ENCODE assay signal across 17 cellular contexts in genomic region chr7:51732066-51732465, GRCh38.
DNase-seq lines count a peak whose midpoint lies in the region; ATAC-seq, FAIRE-seq and TF ChIP-seq lines count a peak whose summit lies in the region.
"Had no signal": no experiment of that assay in that cellular context is flagged by ENCODE, and none has a peak within 500 bp of the region (broad histone marks: within the 10 kb centered on the region; RNA-seq: fewer than 3 reads in every experiment).

No MANE protein-coding gene starts in this region.

- H3K36me3 Mint-ChIP-seq in neural progenitor cell, result no peaks in the 10 kb centered on the region
- H3K36me3 Mint-ChIP-seq in activated T-cell treated with anti-CD3 and anti-CD28 coated beads, Interleukin-2, amount 50 U/mL, for 24 hours (ENCODE audit: low read depth), result no peaks in the 10 kb centered on the region
- H3K36me3 Mint-ChIP-seq: CD4-positive, CD25-positive, alpha-beta regulatory T cell had no signal

- H3K27ac ChIP-seq in H1 (ENCODE audit: low read depth, low read length), result no peak overlapping the region
- H3K27ac ChIP-seq in neural progenitor cell, result no peak overlapping the region

- TF ChIP-seq POLR2A in H1 (IDR thresholded peaks at IDR 0.05; ENCODE audit: control extremely low read depth in 1 of 2, low read depth in 2 of 2, low read length in 2 of 2), result no peak

- no peak overlapping the region for H2BK15ac ChIP-seq in H1 (ENCODE audit: low read length)

- H3K4ac ChIP-seq in H1 (replicated peaks; ENCODE audit: insufficient read length, low read depth, low read length), result no peak overlapping the region

- TF ChIP-seq EP300 in H1 (IDR thresholded peaks at IDR 0.05; ENCODE audit: borderline replicate concordance in 1 of 2, low read depth in 2 of 2, low read length in 2 of 2), result no peak

- no peak overlapping the region for H2AK5ac ChIP-seq in H1 (ENCODE audit: low read depth, low read length)

- no peak overlapping the region for H2BK5ac ChIP-seq in H1 (ENCODE audit: low read depth, low read length)

- H3K36me3 ChIP-seq in H1 (ENCODE audit: control insufficient read depth in 2 of 4, insufficient read depth in 4 of 4, low read length in 3 of 4) (peaks cover 0 to 2% (median 0%) of the 10 kb centered on the region in 4 experiments; a peak in 1 of 8 replicates), neural progenitor cell (no peaks in the 10 kb centered on the region)

- H3K4me3 ChIP-seq in H1 (ENCODE audit: extremely low read depth in 1 of 4, insufficient read depth in 2 of 4, low read depth in 3 of 4, low read length in 4 of 4), result no peak overlapping the region
- no peak overlapping the region for H3K4me3 ChIP-seq in neural progenitor cell

- H2BK12ac ChIP-seq in H1 (ENCODE audit: low read depth, low read length), result no peak overlapping the region

- H3K4me3 Mint-ChIP-seq in neural progenitor cell, result no peak overlapping the region
- no peak overlapping the region for H3K4me3 Mint-ChIP-seq in activated T-cell treated with anti-CD3 and anti-CD28 coated beads, Interleukin-2, amount 50 U/mL, for 24 hours
- H3K4me3 Mint-ChIP-seq: B cell; CD4-positive, CD25-positive, alpha-beta regulatory T cell had no signal

- no peak overlapping the region for H3K23ac ChIP-seq in H1 (ENCODE audit: insufficient read length)

- no peak overlapping the region for H4K91ac ChIP-seq in H1 (replicated peaks; ENCODE audit: insufficient read length, low read length)

- CTCF ChIA-PET in H1 (lab: Charles Lee; ENCODE audit: partially characterized antibody), result interaction anchor here (1.0 to 1.6 kb wide), 4 partner anchors 10 to 521 kb away, joined by 4 to 5 read pairs (median 5); no protein-coding TSS in a partner anchor

- H3K27me3 ChIP-seq in H1 (replicated peaks in 1 of 4; ENCODE audit: control insufficient read depth in 3 of 4, extremely low read depth in 1 of 4, insufficient read depth in 3 of 4, low read length in 3 of 4) (peaks cover 13 to 41% (median 32%) of the 10 kb centered on the region in 4 experiments), neural progenitor cell (no peaks in the 10 kb centered on the region)

- TF ChIP-seq RAD21 in H1 (IDR thresholded peaks at IDR 0.05 in 1 of 2, conservative IDR thresholded peaks at IDR 0.05 in 1 of 2; ENCODE audit: low read depth in 2 of 2, low read length in 2 of 2), result no peak

- peaks cover 13 to 16% of the 10 kb centered on the region in 2 experiments for H3K9me3 ChIP-seq in H1 (ENCODE audit: insufficient read depth in 2 of 2, low read depth in 1 of 2, low read length in 1 of 2)
- H3K9me3 ChIP-seq in neural progenitor cell (ENCODE audit: low read depth), result no peaks in the 10 kb centered on the region
- H3K9me3 ChIP-seq: Caco-2 had no signal

- H3K27me3 Mint-ChIP-seq in neural progenitor cell (ENCODE audit: insufficient read depth, low read depth), result no peaks in the 10 kb centered on the region
- H3K27me3 Mint-ChIP-seq in activated T-cell treated with anti-CD3 and anti-CD28 coated beads, Interleukin-2, amount 50 U/mL, for 24 hours, result no peaks in the 10 kb centered on the region
- H3K27me3 Mint-ChIP-seq: B cell; CD4-positive, CD25-positive, alpha-beta regulatory T cell had no signal

- H3K9me3 Mint-ChIP-seq in neural progenitor cell, result peaks cover 25% of the 10 kb centered on the region
- peaks cover 23% of the 10 kb centered on the region for H3K9me3 Mint-ChIP-seq in activated T-cell treated with anti-CD3 and anti-CD28 coated beads, Interleukin-2, amount 50 U/mL, for 24 hours

- no peak overlapping the region for H3K56ac ChIP-seq in H1 (replicated peaks; ENCODE audit: insufficient read length, low read depth, low read length)

- POLR2A ChIA-PET in H1 (lab: Charles Lee; ENCODE audit: partially characterized antibody), result no interaction called here

- H4K8ac ChIP-seq in H1 (ENCODE audit: extremely low read depth, insufficient read depth, low read length), result no peak overlapping the region

- H3K4me1 ChIP-seq in H1 (replicated peaks in 1 of 4; ENCODE audit: control insufficient read depth in 3 of 4, insufficient read depth in 4 of 4, low read length in 3 of 4) (peaks cover 6 to 13% (median 8%) of the 10 kb centered on the region in 4 experiments; a peak in 6 of 7 replicates), neural progenitor cell (peaks cover 23% of the 10 kb centered on the region)
- H3K4me1 ChIP-seq: Caco-2 had no signal

- H2BK20ac ChIP-seq in H1 (ENCODE audit: low read length), result no peak overlapping the region

- H3K27ac Mint-ChIP-seq in neural progenitor cell, result peak overlapping the region; percentile 51
- no peak overlapping the region for H3K27ac Mint-ChIP-seq in activated T-cell treated with anti-CD3 and anti-CD28 coated beads, Interleukin-2, amount 50 U/mL, for 24 hours
- H3K27ac Mint-ChIP-seq: B cell; CD4-positive, CD25-positive, alpha-beta regulatory T cell had no signal

- no peak overlapping the region for H2BK120ac ChIP-seq in H1 (replicated peaks; ENCODE audit: low read depth, low read length)

- H3K9ac ChIP-seq in H1 (replicated peaks in 1 of 4; ENCODE audit: extremely low read depth in 1 of 4, low read depth in 3 of 4, low read length in 3 of 4), result no peak overlapping the region
- no peak overlapping the region for H3K9ac ChIP-seq in neural progenitor cell

- H4K20me1 ChIP-seq in H1 (replicated peaks in 1 of 2; ENCODE audit: control insufficient read depth in 1 of 2, insufficient read depth in 2 of 2, low read length in 2 of 2) (peaks cover 0 to 3% of the 10 kb centered on the region in 2 experiments), neural progenitor cell (ENCODE audit: low read depth) (no peaks in the 10 kb centered on the region)

- no peak overlapping the region for H2AFZ ChIP-seq in H1 (ENCODE audit: low read length)
- H2AFZ ChIP-seq in neural progenitor cell (replicated peaks), result no peak overlapping the region

- no peaks in the 10 kb centered on the region for H3K79me1 ChIP-seq in H1 (ENCODE audit: low read depth, low read length)

- TF ChIP-seq CTCF in H1 (IDR thresholded peaks at IDR 0.05; ENCODE audit: control extremely low read depth in 1 of 3, insufficient read depth in 1 of 3, low read depth in 1 of 3, low read length in 3 of 3) (no peak), neural progenitor cell (IDR thresholded peaks at IDR 0.05) (no peak)

- H3K18ac ChIP-seq in H1 (ENCODE audit: extremely low read depth, low read length), result no peak overlapping the region; the same call in 1 of the 2 replicates

- peaks cover 6% of the 10 kb centered on the region for H3F3A ChIP-seq in neural progenitor cell (ENCODE audit: low read depth)

- H3K79me2 ChIP-seq in H1 (ENCODE audit: control insufficient read depth in 1 of 2, insufficient read depth in 2 of 2, low read length in 2 of 2), result no peaks in the 10 kb centered on the region
- no peaks in the 10 kb centered on the region for H3K79me2 ChIP-seq in neural progenitor cell (ENCODE audit: low read depth)

- H3K4me2 ChIP-seq in H1 (ENCODE audit: insufficient read depth in 1 of 2, low read depth in 2 of 2, low read length in 2 of 2) (peak overlapping the region in 1 of 2 experiments; percentile 56; a peak in 2 of 4 replicates), neural progenitor cell (peak overlapping the region; percentile 22)

- H4K5ac ChIP-seq in H1 (ENCODE audit: insufficient read length, low read depth, low read length), result no peak overlapping the region

- FAIRE-seq in H1 (lab: Jason Lieb, UNC), result peak; percentile 52

- ATAC-seq in HG02840 (IDR thresholded peaks at IDR 0.05; ENCODE audit: low FRiP score, unreplicated experiment), result no peak
- ATAC-seq: Panc1 had no signal

- 61% methylated on average over 4 of the region's 4 CpGs; no CpG with 5 or more reads in 1 of the 2 experiments for WGBS in H1 (ENCODE audit: extremely low coverage in 1 of 2, insufficient coverage in 1 of 2, insufficient read length in 1 of 2, insufficient replicate concordance in 2 of 2, low coverage in 1 of 2, low lambda C conversion rate in 2 of 2, missing lambda C conversion rate in 1 of 2), 2 experiments

- peak in 37 of 58 donors; percentile 2 to 76 (median 24) for DNase-seq in anterior cingulate cortex (lab: John Stamatoyannopoulos, UW)
- DNase-seq in H1 (ENCODE audit: low read depth in 1 of 2, low spot score in 2 of 2), result no peak
- DNase-seq in neural progenitor cell (ENCODE audit: low spot score), result peak; percentile 36
- no peak for DNase-seq in HuH-7 (ENCODE audit: low spot score)
- no peak for DNase-seq in activated T-cell treated with anti-CD3 and anti-CD28 coated beads, Interleukin-2, amount 50 U/mL, for 24 hours
- no peak for DNase-seq in middle frontal gyrus (ENCODE audit: extremely low spot score, low spot score)
- DNase-seq: Caco-2; CD4-positive, CD25-positive, alpha-beta regulatory T cell; DMS153; KBM-7; NCI-H1436; NCI-H2029; NCI-H510A treated with DMSO at 0.1 percent for 48 hours; NCI-H82 had no signal

- no peak overlapping the region for H3K14ac ChIP-seq in H1 (ENCODE audit: insufficient read length)

- H3K23me2 ChIP-seq in H1 (ENCODE audit: low read depth, low read length), result peaks cover 2% of the 10 kb centered on the region

- peaks cover 28% of the 10 kb centered on the region for H3K4me1 Mint-ChIP-seq in neural progenitor cell
- no peaks in the 10 kb centered on the region for H3K4me1 Mint-ChIP-seq in activated T-cell treated with anti-CD3 and anti-CD28 coated beads, Interleukin-2, amount 50 U/mL, for 24 hours (ENCODE audit: low read depth)
- H3K4me1 Mint-ChIP-seq: B cell; CD4-positive, CD25-positive, alpha-beta regulatory T cell had no signal

TF ChIP-seq in H1, 55 proteins besides CTCF, POLR2A, EP300 and RAD21 (continues in another document):
- no peak for TF ChIP-seq JUND (IDR thresholded peaks at IDR 0.05; ENCODE audit: low read length)
- no peak for TF ChIP-seq HDAC6 (IDR thresholded peaks at IDR 0.05; ENCODE audit: low read depth, low read length)
- TF ChIP-seq CBX5 (IDR thresholded peaks at IDR 0.05; ENCODE audit: low read depth, low read length), result no peak
- no peak for TF ChIP-seq YY1 (IDR thresholded peaks at IDR 0.05; ENCODE audit: low read depth, low read length)
- TF ChIP-seq CTBP2 (IDR thresholded peaks at IDR 0.05; ENCODE audit: borderline replicate concordance, insufficient read depth, insufficient read length, low read length), result no peak
- TF ChIP-seq HDAC2 (IDR thresholded peaks at IDR 0.05; ENCODE audit: borderline replicate concordance in 1 of 2, low read depth in 2 of 2, low read length in 2 of 2), result no peak
- TF ChIP-seq E2F6 (IDR thresholded peaks at IDR 0.05), result no peak
- TF ChIP-seq KDM4A (IDR thresholded peaks at IDR 0.05; ENCODE audit: low read depth, low read length, severe bottlenecking), result no peak
- TF ChIP-seq SUZ12 (IDR thresholded peaks at IDR 0.05; ENCODE audit: low read length), result no peak
- no peak for TF ChIP-seq ASH2L (IDR thresholded peaks at IDR 0.05; ENCODE audit: low read length)
- TF ChIP-seq SIX5 (IDR thresholded peaks at IDR 0.05; ENCODE audit: low read depth, low read length), result no peak
- no peak for TF ChIP-seq SRF (IDR thresholded peaks at IDR 0.05; ENCODE audit: low read depth, low read length)

Comparison
In these comparisons a context has a peak if more than half of its experiments do, and no peak if none do; other contexts are left out.
1. DNase-seq: peak in anterior cingulate cortex (37 of 58) and neural progenitor cell (single experiment); none in H1 (0 of 2), HuH-7 (single experiment), activated T-cell treated with anti-CD3 and anti-CD28 coated beads, Interleukin-2, amount 50 U/mL, for 24 hours (single experiment) and middle frontal gyrus (single experiment).